Comparison of ENCODE assay signal across 8 cellular contexts in genomic region chr17:64081802-64082799, GRCh38. TPM values are rescaled to one million over a fixed set of nuclear protein-coding genes. Genes with fewer than 3 reads are reported as not detected.
DNase-seq lines count a peak whose midpoint lies in the region; ATAC-seq and TF ChIP-seq lines count a peak whose summit lies in the region.

No MANE protein-coding gene starts in this region.

- H3K4me1 Mint-ChIP-seq in effector memory CD8-positive, alpha-beta T cell (ENCODE audit: low read depth in 2 of 2): peaks cover 12 to 31% of the 10 kb centered on the region in 2 donors

- intact Hi-C loops in prostate gland (cut with DNase I): no loop called here

- no peak overlapping the region for H3K4me3 ChIP-seq in prostate gland

- H3K27ac Mint-ChIP-seq in effector memory CD8-positive, alpha-beta T cell: no peak overlapping the region

- DNase-seq in NCI-H1092 (lab: John Stamatoyannopoulos, UW): peak; percentile 30
- DNase-seq in effector memory CD8-positive, alpha-beta T cell: peak; percentile 26 to 44 (median 36)
- DNase-seq in prostate gland (ENCODE audit: low spot score): peak; percentile 69
- DNase-seq in GM20000 (ENCODE audit: low spot score): no peak

- H3K27me3 ChIP-seq in prostate gland (replicated peaks; ENCODE audit: insufficient read depth): no peaks in the 10 kb centered on the region

- TF ChIP-seq CTCF in C4-2B (conservative IDR thresholded peaks at IDR 0.05) (no peak), prostate gland (IDR thresholded peaks at IDR 0.05) (peak in 1 of 4 experiments; percentile 2), GM20000 (IDR thresholded peaks at IDR 0.05; ENCODE audit: extremely low read depth, missing control alignments) (no peak)

- ATAC-seq in GM19025 (IDR thresholded peaks at IDR 0.05; ENCODE audit: low read depth, unreplicated experiment) (peak; percentile 58), SK-N-SH treated with all-trans-retinoic acid at 6 μM for 48 hours (peak; percentile 75), HG03439 (IDR thresholded peaks at IDR 0.05; ENCODE audit: unreplicated experiment) (no peak)
- peak; percentile 89 for ATAC-seq in effector memory CD8-positive, alpha-beta T cell (replicated peaks)

- H3K36me3 ChIP-seq in prostate gland: no peaks in the 10 kb centered on the region

- peaks cover 16% of the 10 kb centered on the region for H3K4me1 ChIP-seq in prostate gland (replicated peaks)

- H3K27me3 Mint-ChIP-seq in effector memory CD8-positive, alpha-beta T cell: no peaks in the 10 kb centered on the region

- 37% methylated on average over 8 of the region's 8 CpGs for WGBS in prostate gland

- H3K27ac ChIP-seq in C4-2B: peak overlapping the region; percentile 77
- peak overlapping the region; percentile 34 to 69 for H3K27ac ChIP-seq in prostate gland

- no peak for TF ChIP-seq POLR2A in prostate gland (IDR thresholded peaks at IDR 0.05)

- peaks cover 43% of the 10 kb centered on the region for H3K36me3 Mint-ChIP-seq in effector memory CD8-positive, alpha-beta T cell (ENCODE audit: insufficient read depth)

- H3K9me3 ChIP-seq in prostate gland: no peaks in the 10 kb centered on the region

- H3K4me3 Mint-ChIP-seq in effector memory CD8-positive, alpha-beta T cell: no peak overlapping the region

- H3K9me3 Mint-ChIP-seq in effector memory CD8-positive, alpha-beta T cell: no peaks in the 10 kb centered on the region

TF ChIP-seq in SK-N-SH treated with all-trans-retinoic acid at 6 μM for 48 hours, 23 proteins besides CTCF, POLR2A, EP300 and RAD21:
- 0 out of 2 replicates have a peak, but pooled peaks have one; percentile 47 for TF ChIP-seq TSHZ2 (CRISPR knock-in tag; IDR thresholded peaks at IDR 0.05)
- no peak for TF ChIP-seq CSDC2 (CRISPR knock-in tag; IDR thresholded peaks at IDR 0.05)
- TF ChIP-seq ZNF70 (CRISPR knock-in tag; IDR thresholded peaks at IDR 0.05): 0 out of 2 replicates have a peak, but pooled peaks have one; percentile 10

RNA-seq across cellular contexts. Expression of gene ERN1, which starts 47.8 kb away (rescaled TPM):
- 10 to 100 TPM; 14.4 to 21.4 TPM for total RNA-seq in prostate gland
